11 cellular contexts compared by ENCODE assay signal in the genomic region with DNA sequence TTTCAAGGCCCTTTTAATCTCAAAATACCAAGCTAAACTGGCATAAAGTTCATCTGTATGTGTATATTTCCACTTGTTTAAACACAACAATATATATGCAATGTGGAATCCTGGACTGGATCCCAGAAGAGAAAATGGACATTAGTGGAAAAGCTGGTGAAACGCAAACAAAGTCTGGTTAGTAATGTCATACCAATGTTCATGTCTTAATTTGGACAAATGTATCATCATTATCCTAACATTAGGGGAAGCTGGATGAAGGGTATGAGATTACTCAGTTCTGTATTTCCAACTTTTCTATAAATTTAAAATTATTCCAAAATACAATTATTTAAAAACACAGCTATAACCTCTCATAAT. TPM values are rescaled to one million over a fixed set of nuclear protein-coding genes. Genes with fewer than 3 reads are reported as not detected.
A peak's percentile ranks its signal among the peaks of the same experiment; 100 is the strongest.
DNase-seq lines count a peak whose midpoint lies in the region; TF ChIP-seq lines count a peak whose summit lies in the region.
"Had no signal": no experiment of that assay in that cellular context is flagged by ENCODE, and none has a peak within 500 bp of the region (broad histone marks: within the 10 kb centered on the region; RNA-seq: fewer than 3 reads in every experiment).

No MANE protein-coding gene starts in this region.

- DNase-seq in T-helper 1 cell (no peak), astrocyte of the spinal cord (ENCODE audit: low read depth, low spot score) (peak; percentile 25), trophoblast cell (no peak), GOT3 (lab: John Stamatoyannopoulos, UW) (no peak), NCI-H526 (lab: John Stamatoyannopoulos, UW) (no peak), NCI-H774 (lab: John Stamatoyannopoulos, UW) (no peak)
- DNase-seq: caudate nucleus; naive B cell; stimulated activated CD4-positive, alpha-beta T cell treated with anti-CD3 and anti-CD28 coated beads, Interleukin-4, amount 100 ng/mL, for 1 hour had no signal

- H4K8ac ChIP-seq in trophoblast cell (ENCODE audit: low read depth, low read length) = no peak overlapping the region

- H3K9me2 ChIP-seq in Loucy (replicated peaks; ENCODE audit: low read depth, low read length) = no peaks in the 10 kb centered on the region

- H3K4me2 ChIP-seq in Loucy (ENCODE audit: low read depth, low read length, poor library complexity, severe bottlenecking) (peak overlapping the region; percentile 95), trophoblast cell (ENCODE audit: low read length) (no peak overlapping the region)

- no peak overlapping the region for H2BK120ac ChIP-seq in trophoblast cell (ENCODE audit: insufficient read depth, low read length, poor library complexity)

- H2AK5ac ChIP-seq in trophoblast cell (ENCODE audit: low read length) = no peak overlapping the region

- peak overlapping the region; percentile 89 for H3K4me3 ChIP-seq in Loucy (ENCODE audit: low read length, poor library complexity, severe bottlenecking)
- no peak overlapping the region for H3K4me3 ChIP-seq in astrocyte of the spinal cord (ENCODE audit: low read depth, low read length)
- no peak overlapping the region for H3K4me3 ChIP-seq in trophoblast cell (ENCODE audit: low read depth, low read length)

- H3K36me3 ChIP-seq in Loucy (ENCODE audit: insufficient read depth, low read length) (peaks cover 9% of the 10 kb centered on the region; the same call in 1 of the 2 replicates), trophoblast cell (ENCODE audit: control insufficient read depth in 1 of 2, insufficient read depth in 2 of 2, low read length in 2 of 2) (peaks cover 0 to 1% of the 10 kb centered on the region in 2 experiments)

- H3K4me1 ChIP-seq in Loucy (ENCODE audit: insufficient read depth, low read length, poor library complexity, severe bottlenecking) (peaks cover 69% of the 10 kb centered on the region), trophoblast cell (ENCODE audit: control insufficient read depth in 1 of 2, insufficient read depth in 2 of 2, low read length in 2 of 2) (peaks cover 2% of the 10 kb centered on the region in 2 experiments)

- peak overlapping the region; percentile 37 for H3K4me3 Mint-ChIP-seq in T-helper 1 cell treated with Interleukin-12 subunit alpha and Interleukin-12 subunit beta and Interleukin-4 antibody, amounts not matched to agents 30 μg/mL and 1 μg/mL, for 36 hours

- H3K4ac ChIP-seq in trophoblast cell (ENCODE audit: low read depth, low read length) = peak overlapping the region; percentile 99

- peaks cover 40% of the 10 kb centered on the region for H3K36me3 Mint-ChIP-seq in T-helper 1 cell treated with Interleukin-12 subunit alpha and Interleukin-12 subunit beta and Interleukin-4 antibody, amounts not matched to agents 30 μg/mL and 1 μg/mL, for 36 hours (ENCODE audit: low read depth)

- H3K27ac Mint-ChIP-seq in T-helper 1 cell treated with Interleukin-12 subunit alpha and Interleukin-12 subunit beta and Interleukin-4 antibody, amounts not matched to agents 30 μg/mL and 1 μg/mL, for 36 hours = no peak overlapping the region

- no peak overlapping the region for H2BK12ac ChIP-seq in trophoblast cell (ENCODE audit: low read length)

- peaks cover 27% of the 10 kb centered on the region for H3K79me1 ChIP-seq in trophoblast cell (ENCODE audit: low read length)

- H2AFZ ChIP-seq in Loucy (ENCODE audit: low read length) (no peak overlapping the region), trophoblast cell (ENCODE audit: insufficient read depth, low read length, poor library complexity) (no peak overlapping the region)

- H2BK5ac ChIP-seq in trophoblast cell (ENCODE audit: low read depth, low read length, poor library complexity) = no peak overlapping the region

- H3K27ac ChIP-seq in trophoblast cell (ENCODE audit: low read depth, low read length) = no peak overlapping the region

- no peak overlapping the region for H3K18ac ChIP-seq in trophoblast cell (ENCODE audit: low read length)

- H4K12ac ChIP-seq in trophoblast cell (ENCODE audit: low read depth, low read length) = no peak overlapping the region

- in situ Hi-C loops in astrocyte of the spinal cord (cut with HindIII; ENCODE audit: low sequenced_read_pairs) = no loop called here

- H3K27me3 ChIP-seq in Loucy (ENCODE audit: insufficient read depth, low read length, poor library complexity, severe bottlenecking) (peaks cover 4% of the 10 kb centered on the region), trophoblast cell (ENCODE audit: insufficient read depth, low read length) (no peaks in the 10 kb centered on the region)

- no peaks in the 10 kb centered on the region for H3K27me3 Mint-ChIP-seq in T-helper 1 cell treated with Interleukin-12 subunit alpha and Interleukin-12 subunit beta and Interleukin-4 antibody, amounts not matched to agents 30 μg/mL and 1 μg/mL, for 36 hours (ENCODE audit: low read depth)
- H3K27me3 Mint-ChIP-seq: naive B cell had no signal

- peaks cover 8% of the 10 kb centered on the region for H3F3A ChIP-seq in Loucy (ENCODE audit: low read depth)

- H3K9me3 ChIP-seq in Loucy (ENCODE audit: insufficient read depth, low read depth, low read length) = no peaks in the 10 kb centered on the region
- no peaks in the 10 kb centered on the region for H3K9me3 ChIP-seq in trophoblast cell (ENCODE audit: insufficient read depth, low read depth, low read length)

- H3K79me2 ChIP-seq in Loucy (ENCODE audit: insufficient read depth, low read length) (peaks cover 82% of the 10 kb centered on the region), trophoblast cell (ENCODE audit: control insufficient read depth, insufficient read depth, low read length, poor library complexity) (peaks cover 23% of the 10 kb centered on the region)

- H3K9ac ChIP-seq in Loucy (ENCODE audit: low read depth, low read length, poor library complexity, severe bottlenecking) (peak overlapping the region; percentile 100), trophoblast cell (ENCODE audit: low read length) (no peak overlapping the region)

- H3K14ac ChIP-seq in trophoblast cell (ENCODE audit: low read length) = no peak overlapping the region

- peaks cover 73% of the 10 kb centered on the region for H4K20me1 ChIP-seq in Loucy (ENCODE audit: insufficient read depth, low read length, poor library complexity, severe bottlenecking)

- TF ChIP-seq CTCF in Loucy (conservative IDR thresholded peaks at IDR 0.05; ENCODE audit: low read length) (no peak), astrocyte of the spinal cord (IDR thresholded peaks at IDR 0.05; ENCODE audit: low read depth, low read length) (no peak)

- no peaks in the 10 kb centered on the region for H3K9me3 Mint-ChIP-seq in T-helper 1 cell treated with Interleukin-12 subunit alpha and Interleukin-12 subunit beta and Interleukin-4 antibody, amounts not matched to agents 30 μg/mL and 1 μg/mL, for 36 hours

- WGBS in trophoblast cell (ENCODE audit: extremely low coverage, insufficient coverage, insufficient read length) = no CpG with 5 or more reads among the region's 1 CpG

- H4K91ac ChIP-seq in trophoblast cell (ENCODE audit: low read depth, low read length) = no peak overlapping the region

- H3K23ac ChIP-seq in trophoblast cell (ENCODE audit: low read length) = no peak overlapping the region

- H3K4me1 Mint-ChIP-seq in T-helper 1 cell treated with Interleukin-12 subunit alpha and Interleukin-12 subunit beta and Interleukin-4 antibody, amounts not matched to agents 30 μg/mL and 1 μg/mL, for 36 hours (ENCODE audit: low read depth) = peaks cover 54% of the 10 kb centered on the region

RNA-seq across cellular contexts. Expression of a gene that starts 3.8 kb away (rescaled TPM):
- polyA plus RNA-seq in trophoblast cell (2013) = 65.0 and 66.3 TPM in 2 replicates
